ENCODE assay signal across 19 cellular contexts in the genomic region with DNA sequence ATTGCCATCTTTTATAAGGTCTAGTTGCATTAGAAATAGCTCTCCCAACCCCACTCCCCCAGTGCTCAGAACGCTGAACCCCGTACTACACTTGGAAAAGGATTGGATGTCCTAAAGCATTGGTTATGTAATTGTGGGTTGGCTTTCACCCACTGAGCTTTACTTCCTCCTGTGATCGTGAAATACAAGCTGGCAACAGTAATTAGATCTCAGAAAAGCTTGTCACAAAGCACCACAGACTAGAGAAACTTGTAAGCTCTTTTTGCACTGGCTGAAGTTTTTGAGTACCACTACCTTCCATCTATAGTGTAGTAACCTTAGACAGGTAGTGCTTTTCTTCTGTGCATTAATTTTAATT. TPM values are rescaled to one million over a fixed set of nuclear protein-coding genes. Genes with fewer than 3 reads are reported as not detected.
DNase-seq lines count a peak whose midpoint lies in the region; ATAC-seq and TF ChIP-seq lines count a peak whose summit lies in the region.
"Had no signal": no experiment of that assay in that cellular context is flagged by ENCODE, and none has a peak within 500 bp of the region (broad histone marks: within the 10 kb centered on the region; RNA-seq: fewer than 3 reads in every experiment).

No MANE protein-coding gene starts in this region.

- no peak overlapping the region for H3K4me3 ChIP-seq in heart right ventricle
- H3K4me3 ChIP-seq: testis had no signal

- DNase-seq in heart right ventricle (no peak), cardiac septum (ENCODE audit: low spot score) (no peak), memory B cell (ENCODE audit: low spot score in 2 of 2) (no peak), posterior vena cava (ENCODE audit: low spot score) (no peak), retina (no peak), erythroblast (lab: John Stamatoyannopoulos, UW) (no peak), NCI-H1436 (lab: John Stamatoyannopoulos, UW) (no peak)
- DNase-seq: activated CD4-positive, CD25-positive, alpha-beta regulatory T cell treated with anti-CD3 and anti-CD28 coated beads, Interleukin-2, amount 50 U/mL, for 72 hours; activated CD8-positive, alpha-beta memory T cell treated with anti-CD3 and anti-CD28 coated beads, Interleukin-2, amount 50 U/mL, for 48 hours; effector memory CD4-positive, alpha-beta T cell; foreskin melanocyte; NCI-H2029 treated with DMSO at 0.1 percent for 48 hours; NCI-H774; T-helper 2 cell; testis had no signal

- no peaks in the 10 kb centered on the region for H3K27me3 ChIP-seq in heart right ventricle
- H3K27me3 ChIP-seq: brain microvascular endothelial cell, testis had no signal

- peaks cover 0 to 35% (median 19%) of the 10 kb centered on the region in 9 donors for H3K4me1 ChIP-seq in heart right ventricle
- H3K4me1 ChIP-seq: testis had no signal

- H3K27ac ChIP-seq in heart right ventricle = no peak overlapping the region
- H3K27ac ChIP-seq: brain microvascular endothelial cell, RWPE1, testis had no signal

- no peak for TF ChIP-seq POLR2A in erythroblast (IDR thresholded peaks at IDR 0.05; ENCODE audit: low read length)

- intact Hi-C loops in heart right ventricle (cut with DNase I) = no loop called here
- intact Hi-C loops in cardiac septum (cut with DNase I) = no loop called here
- intact Hi-C loops in posterior vena cava (cut with DNase I) = no loop called here

- no peak for TF ChIP-seq CTCF in heart right ventricle (IDR thresholded peaks at IDR 0.05)
- TF ChIP-seq CTCF in brain (conservative IDR thresholded peaks at IDR 0.05) = no peak

- H3K9me3 Mint-ChIP-seq in brain (no peaks in the 10 kb centered on the region), memory B cell (no peaks in the 10 kb centered on the region)
- H3K9me3 Mint-ChIP-seq: activated naive CD4-positive, alpha-beta T cell treated with anti-CD3 and anti-CD28 coated beads, Interleukin-2, amount 50 U/mL, for 24 hours had no signal

- H3K4me1 Mint-ChIP-seq in brain = peaks cover 12% of the 10 kb centered on the region
- H3K4me1 Mint-ChIP-seq in memory B cell = no peaks in the 10 kb centered on the region

- peaks cover 0 to 39% (median 19%) of the 10 kb centered on the region in 9 donors for H3K36me3 ChIP-seq in heart right ventricle

- no peaks in the 10 kb centered on the region for H3K27me3 Mint-ChIP-seq in brain
- no peaks in the 10 kb centered on the region for H3K27me3 Mint-ChIP-seq in memory B cell
- H3K27me3 Mint-ChIP-seq: activated naive CD4-positive, alpha-beta T cell treated with anti-CD3 and anti-CD28 coated beads, Interleukin-2, amount 50 U/mL, for 24 hours had no signal

- no peak overlapping the region for H3K4me3 Mint-ChIP-seq in brain
- H3K4me3 Mint-ChIP-seq in memory B cell = no peak overlapping the region
- H3K4me3 Mint-ChIP-seq: activated naive CD4-positive, alpha-beta T cell treated with anti-CD3 and anti-CD28 coated beads, Interleukin-2, amount 50 U/mL, for 24 hours had no signal

- H3K27ac Mint-ChIP-seq in brain = peak overlapping the region in 4 of 5 experiments; percentile 2 to 65 (median 31)
- H3K27ac Mint-ChIP-seq in memory B cell = peak overlapping the region; percentile 45

- H3K9me3 ChIP-seq in heart right ventricle = no peaks in the 10 kb centered on the region
- H3K9me3 ChIP-seq: testis had no signal

- 34 to 38% methylated on average over 3 of the region's 3 CpGs for WGBS in heart right ventricle, 2 donors

- H3K36me3 Mint-ChIP-seq in brain (peaks cover 71% of the 10 kb centered on the region), memory B cell (peaks cover 22% of the 10 kb centered on the region)

- peak in 5 of 8 donors; percentile 44 to 68 (median 57) for ATAC-seq in heart right ventricle
- ATAC-seq in memory B cell (ENCODE audit: low read depth) = no peak

RNA-seq across cellular contexts. Expression of gene SIAH1, which starts 54.4 kb away (rescaled TPM):
- total RNA-seq in heart right ventricle = 10 to 100 TPM; 12.2 to 17.2 (median 14.5) TPM
- 10 to 100 TPM; 10.1 to 11.1 TPM for polyA plus RNA-seq in heart right ventricle
- total RNA-seq in cardiac septum = 13.8 TPM
- polyA plus RNA-seq in brain (ENCODE audit: insufficient read depth, low read depth, low replicate concordance) = 22.3 TPM
- 10 to 100 TPM; 25.6 to 27.0 TPM for total RNA-seq in posterior vena cava
